1 cellular context compared by ENCODE assay signal in the genomic region with DNA sequence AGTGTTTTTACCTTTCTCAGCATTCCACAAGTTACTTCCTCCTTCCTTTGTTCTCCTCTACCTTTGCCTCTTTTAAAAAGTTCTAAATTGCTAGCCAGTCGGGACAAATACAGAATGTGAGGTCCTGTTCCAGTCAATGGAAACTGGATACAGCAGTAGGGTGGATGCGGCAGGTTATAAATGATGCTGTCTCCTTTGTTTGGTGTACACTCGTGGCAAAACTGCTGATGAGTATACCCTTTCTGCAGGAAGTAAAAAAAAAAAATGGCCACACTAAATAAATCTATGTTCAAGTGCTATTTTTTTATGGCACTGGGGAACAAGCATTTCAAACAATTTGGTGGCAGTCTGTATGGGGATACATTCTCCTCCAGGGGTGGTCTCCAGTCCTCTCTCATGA.
TF ChIP-seq lines count a peak whose summit lies in the region.

No MANE protein-coding gene starts in this region.

TF ChIP-seq in endothelial cell of umbilical vein, 7 proteins besides CTCF, POLR2A, EP300 and RAD21:
- TF ChIP-seq GATA2 (IDR thresholded peaks at IDR 0.05; ENCODE audit: insufficient read depth, insufficient read length, low read depth, low read length) (no peak), POLR2AphosphoS5 (IDR thresholded peaks at IDR 0.05; ENCODE audit: insufficient read depth, low read depth, low read length) (no peak)
- TF ChIP-seq, protein P1, sequence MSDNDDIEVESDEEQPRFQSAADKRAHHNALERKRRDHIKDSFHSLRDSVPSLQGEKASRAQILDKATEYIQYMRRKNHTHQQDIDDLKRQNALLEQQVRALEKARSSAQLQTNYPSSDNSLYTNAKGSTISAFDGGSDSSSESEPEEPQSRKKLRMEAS (IDR thresholded peaks at IDR 0.05; ENCODE audit: insufficient read depth, insufficient read length): no peak
TF ChIP-seq in endothelial cell of umbilical vein: peak in this region for 0.
